ENCODE assay signal across 19 cellular contexts in genomic region chr12:25005376-25005775, GRCh38. TPM values are rescaled to one million over a fixed set of nuclear protein-coding genes. Genes with fewer than 3 reads are reported as not detected.
A peak's percentile ranks its signal among the peaks of the same experiment; 100 is the strongest.
DNase-seq lines count a peak whose midpoint lies in the region; ATAC-seq and TF ChIP-seq lines count a peak whose summit lies in the region.
"Had no signal": no experiment of that assay in that cellular context is flagged by ENCODE, and none has a peak within 500 bp of the region (broad histone marks: within the 10 kb centered on the region; RNA-seq: fewer than 3 reads in every experiment).

No MANE protein-coding gene starts in this region.

- H2AFZ ChIP-seq in GM23338 = no peak overlapping the region

- H3K9me3 Mint-ChIP-seq in GM23338 = no peaks in the 10 kb centered on the region

- peak; percentile 61 for ATAC-seq in GM18502 (IDR thresholded peaks at IDR 0.05; ENCODE audit: poor library complexity, unreplicated experiment)
- ATAC-seq in GM19452 (IDR thresholded peaks at IDR 0.05; ENCODE audit: unreplicated experiment) = peak; percentile 59
- ATAC-seq in HG02852 (IDR thresholded peaks at IDR 0.05; ENCODE audit: unreplicated experiment) = peak; percentile 66
- ATAC-seq in Right ventricle myocardium superior (ENCODE audit: poor library complexity) = no peak
- no peak for ATAC-seq in GM23338
- ATAC-seq: mucosa of descending colon had no signal

- H3K4me1 ChIP-seq in GM23338 (ENCODE audit: insufficient read depth) = no peaks in the 10 kb centered on the region
- H3K4me1 ChIP-seq in BE2C = no peaks in the 10 kb centered on the region

- H3K4me3 ChIP-seq in GM23338 = no peak overlapping the region
- H3K4me3 ChIP-seq in BE2C (ENCODE audit: low read depth, low read length) = no peak overlapping the region
- H3K4me3 ChIP-seq: mucosa of descending colon, SK-N-MC had no signal

- H3K79me2 ChIP-seq in GM23338 (replicated peaks; ENCODE audit: insufficient read depth) = no peaks in the 10 kb centered on the region

- H3K9me2 ChIP-seq in GM23338 (ENCODE audit: insufficient read depth) = no peaks in the 10 kb centered on the region

- no peaks in the 10 kb centered on the region for H3K9me3 ChIP-seq in BE2C
- H3K9me3 ChIP-seq: mucosa of descending colon had no signal

- H3K4me2 ChIP-seq in GM23338 = no peak overlapping the region

- H3K4me3 Mint-ChIP-seq in GM23338 = no peak overlapping the region

- H3K36me3 ChIP-seq in GM23338 (ENCODE audit: insufficient read depth) = no peaks in the 10 kb centered on the region
- no peaks in the 10 kb centered on the region for H3K36me3 ChIP-seq in BE2C

- H3K27me3 Mint-ChIP-seq in GM23338 (ENCODE audit: insufficient read depth, low read depth, poor library complexity) = no peaks in the 10 kb centered on the region

- no peak overlapping the region for H3K27ac Mint-ChIP-seq in GM23338

- no peaks in the 10 kb centered on the region for H3F3A ChIP-seq in GM23338 (replicated peaks; ENCODE audit: low read depth)

- H3K27ac ChIP-seq in GM23338 (ENCODE audit: low read depth) = no peak overlapping the region
- H3K27ac ChIP-seq: SK-N-MC had no signal

- intact Hi-C loops in Right ventricle myocardium superior (cut with DNase I) = no loop called here

- TF ChIP-seq CTCF in GM23338 (conservative IDR thresholded peaks at IDR 0.05; ENCODE audit: low read depth in 2 of 2) = no peak
- no peak for TF ChIP-seq CTCF in BE2C (IDR thresholded peaks at IDR 0.05; ENCODE audit: low read depth, low read length)

- peak; percentile 81 for DNase-seq in NAMALWA (ENCODE audit: low spot score)
- DNase-seq in Right ventricle myocardium superior = no peak
- DNase-seq in GM23338 (ENCODE audit: low spot score) = no peak
- no peak for DNase-seq in BE2C
- no peak for DNase-seq in T-helper 9 cell
- DNase-seq: activated CD4-positive, CD25-positive, alpha-beta regulatory T cell treated with anti-CD3 and anti-CD28 coated beads, Interleukin-2, amount 50 U/mL, for 72 hours; activated T-cell treated with anti-CD3 and anti-CD28 coated beads, Interleukin-2, amount 50 U/mL, for 1 hour; aorta; DMS 273 treated with DMSO at 0.1 percent for 48 hours; foreskin fibroblast; HCEC 1CT; mucosa of descending colon; NCI-H1092; NCI-H524 treated with DMSO at 0.1 percent for 48 hours; stimulated activated CD4-positive, alpha-beta T cell treated with anti-CD3 and anti-CD28 coated beads, Interleukin-1b, Interleukin-23, amount 100 ng/mL, for 48 hours had no signal

- no peaks in the 10 kb centered on the region for H4K20me1 ChIP-seq in GM23338 (replicated peaks; ENCODE audit: insufficient read depth)

- no peaks in the 10 kb centered on the region for H3K36me3 Mint-ChIP-seq in GM23338 (ENCODE audit: low read depth)

- H3K4me1 Mint-ChIP-seq in GM23338 = no peaks in the 10 kb centered on the region

- H3K27me3 ChIP-seq in GM23338 (ENCODE audit: insufficient read depth) (no peaks in the 10 kb centered on the region), BE2C (no peaks in the 10 kb centered on the region)

TF ChIP-seq in GM23338, 12 proteins besides CTCF, POLR2A, EP300 and RAD21 (continues in another document):
- TF ChIP-seq STAT1 (IDR thresholded peaks at IDR 0.05; ENCODE audit: unreplicated experiment) = no peak
- TF ChIP-seq EZH2 (IDR thresholded peaks at IDR 0.05; ENCODE audit: low read depth, unreplicated experiment) = no peak
- TF ChIP-seq REST (IDR thresholded peaks at IDR 0.05; ENCODE audit: unreplicated experiment) = no peak
- TF ChIP-seq ZNF114 (CRISPR knock-in tag; IDR thresholded peaks at IDR 0.05) = no peak
- no peak for TF ChIP-seq JUNB (IDR thresholded peaks at IDR 0.05; ENCODE audit: unreplicated experiment)
- TF ChIP-seq ETS1 (IDR thresholded peaks at IDR 0.05) = no peak

RNA-seq across cellular contexts. Expression of gene BCAT1, which starts 56.5 kb away (rescaled TPM):
- 5.1 TPM for total RNA-seq in Right ventricle myocardium superior
- total RNA-seq in GM23338 (2014; rRNA removed; shearing (Covaris generic)) = 176 and 181 TPM in 2 replicates
- polyA plus RNA-seq in GM23338 (2016; fragmentation: Nextera tagmentation; extraction: Ambion mirVana) = 47.3 and 53.6 TPM in 2 replicates
- 65.1 TPM for polyA plus RNA-seq in BE2C (2012; ENCODE audit: insufficient read depth, insufficient read length, low read depth)

Comparison
In these comparisons a context has a peak if more than half of its experiments do, and no peak if none do; other contexts are left out.
1. ATAC-seq: peak in GM18502 (single experiment), GM19452 (single experiment) and HG02852 (single experiment); none in Right ventricle myocardium superior (single experiment) and GM23338 (single experiment).
2. RNA of gene BCAT1, which starts 56.5 kb away (total RNA-seq): 176 to 181 TPM in GM23338; 5.1 TPM in Right ventricle myocardium superior (single experiment); every median in the first group is over 10 times any median in the second.